ENCODE assay signal across 8 cellular contexts in genomic region chr10:66180651-66181318, GRCh38.
DNase-seq lines count a peak whose midpoint lies in the region; ATAC-seq and TF ChIP-seq lines count a peak whose summit lies in the region.

No MANE protein-coding gene starts in this region.

- TF ChIP-seq CTCF in tibial nerve (IDR thresholded peaks at IDR 0.05) = peak; percentile 49 to 65 (median 63)

- no peaks in the 10 kb centered on the region for H3K9me3 ChIP-seq in tibial nerve

- ATAC-seq in GM21360 (IDR thresholded peaks at IDR 0.05; ENCODE audit: unreplicated experiment) = peak; percentile 86
- peak; percentile 94 for ATAC-seq in HG03460 (IDR thresholded peaks at IDR 0.05; ENCODE audit: unreplicated experiment)

- no peaks in the 10 kb centered on the region for H3K27me3 ChIP-seq in tibial nerve

- H3K36me3 ChIP-seq in tibial nerve = no peaks in the 10 kb centered on the region

- peaks cover 0 to 5% (median 0%) of the 10 kb centered on the region in 4 donors for H3K4me1 ChIP-seq in tibial nerve

- 40 to 41% methylated on average over 4 of the region's 4 CpGs for WGBS in tibial nerve, 2 donors

- H3K27ac ChIP-seq in tibial nerve = no peak overlapping the region

- H3K4me3 ChIP-seq in tibial nerve = no peak overlapping the region

- TF ChIP-seq EP300 in tibial nerve (IDR thresholded peaks at IDR 0.05) = no peak

- DNase-seq in NCI-H510A treated with DMSO at 0.1 percent for 48 hours (lab: John Stamatoyannopoulos, UW) (peak; percentile 75), NCI-H510A (lab: John Stamatoyannopoulos, UW) (no peak), NOMO-1 treated with DMSO at 0.1 percent for 48 hours (lab: John Stamatoyannopoulos, UW; ENCODE audit: unreplicated experiment) (peak; percentile 44), cerebellar cortex (ENCODE audit: low spot score) (peak; percentile 71), kidney tubule cell (ENCODE audit: low spot score) (peak; percentile 73), tibial nerve (ENCODE audit: low spot score in 2 of 2) (peak in 1 of 2 donors; percentile 54)

- no peak for TF ChIP-seq POLR2A in tibial nerve (IDR thresholded peaks at IDR 0.05)
